In genomic region chr1:201906336-201906735, GRCh38 we compare ENCODE assay signal across 21 cellular contexts. TPM values are rescaled to one million over a fixed set of nuclear protein-coding genes. Genes with fewer than 3 reads are reported as not detected.
DNase-seq lines count a peak whose midpoint lies in the region; ATAC-seq and TF ChIP-seq lines count a peak whose summit lies in the region.
"Had no signal": no experiment of that assay in that cellular context is flagged by ENCODE, and none has a peak within 500 bp of the region (broad histone marks: within the 10 kb centered on the region; RNA-seq: fewer than 3 reads in every experiment).

No MANE protein-coding gene starts in this region.

- peaks cover 53% of the 10 kb centered on the region for H3K4me1 Mint-ChIP-seq in osteocyte (ENCODE audit: unreplicated experiment)
- H3K4me1 Mint-ChIP-seq: activated T-helper 17 cell treated with anti-CD3 and anti-CD28 coated beads, Interleukin-2, amount 50 U/mL, for 72 hours had no signal

- H3K27ac Mint-ChIP-seq in osteocyte (ENCODE audit: unreplicated experiment), result peak overlapping the region; percentile 98
- H3K27ac Mint-ChIP-seq: activated CD4-positive, alpha-beta memory T cell treated with anti-CD3 and anti-CD28 coated beads, Interleukin-2, amount 10 ng/mL, durations not matched to agents 7 days and 5 days; activated T-helper 17 cell treated with anti-CD3 and anti-CD28 coated beads, Interleukin-2, amount 50 U/mL, for 72 hours; CD4-positive, alpha-beta memory T cell; natural killer cell had no signal

- no peak overlapping the region for H3K4me3 Mint-ChIP-seq in osteocyte (ENCODE audit: unreplicated experiment)
- H3K4me3 Mint-ChIP-seq: activated CD4-positive, alpha-beta memory T cell treated with anti-CD3 and anti-CD28 coated beads, Interleukin-2, amount 10 ng/mL, durations not matched to agents 7 days and 5 days; activated T-helper 17 cell treated with anti-CD3 and anti-CD28 coated beads, Interleukin-2, amount 50 U/mL, for 72 hours; CD4-positive, alpha-beta memory T cell; natural killer cell had no signal

- intact Hi-C loops in adrenal gland (cut with DNase I), result no loop called here
- intact Hi-C loops in transverse colon (cut with DNase I; ENCODE audit: low total_unique reads), result no loop called here

- TF ChIP-seq POLR2A in adrenal gland (IDR thresholded peaks at IDR 0.05) (no peak), transverse colon (IDR thresholded peaks at IDR 0.05) (no peak)

- no peak for ATAC-seq in SK-N-SH treated with all-trans-retinoic acid at 6 μM for 48 hours
- no peak for ATAC-seq in GM18517 (IDR thresholded peaks at IDR 0.05; ENCODE audit: unreplicated experiment)
- ATAC-seq: natural killer cell, PC-3 had no signal

- in situ Hi-C loops in transverse colon (cut with MboI; ENCODE audit: low pct_ligation_motif_present in 1 of 4, low pct_unique_long_range_greater_than_20kb in 1 of 4, low sequenced_read_pairs in 3 of 4), result no loop called here

- TF ChIP-seq EP300 in transverse colon (IDR thresholded peaks at IDR 0.05; ENCODE audit: low read depth), result no peak

- H3K27me3 ChIP-seq in adrenal gland (no peaks in the 10 kb centered on the region), transverse colon (no peaks in the 10 kb centered on the region)

- no peaks in the 10 kb centered on the region for H3K9me3 ChIP-seq in adrenal gland (replicated peaks in 1 of 3)
- no peaks in the 10 kb centered on the region for H3K9me3 ChIP-seq in transverse colon

- H3K36me3 ChIP-seq in adrenal gland (replicated peaks in 1 of 2) (no peaks in the 10 kb centered on the region), transverse colon (no peaks in the 10 kb centered on the region)

- no peaks in the 10 kb centered on the region for H3K27me3 Mint-ChIP-seq in osteocyte (ENCODE audit: unreplicated experiment)

- DNase-seq in DMS 273 (lab: John Stamatoyannopoulos, UW; ENCODE audit: unreplicated experiment), result peak; percentile 50
- DNase-seq in DMS 273 treated with DMSO at 0.1 percent for 48 hours (lab: John Stamatoyannopoulos, UW), result no peak
- DNase-seq in adrenal gland, result no peak
- DNase-seq in osteocyte (ENCODE audit: extremely low spot score, unreplicated experiment), result no peak
- no peak for DNase-seq in transverse colon
- DNase-seq in AG08396 (ENCODE audit: low spot score), result no peak
- DNase-seq: activated CD4-positive, alpha-beta memory T cell treated with anti-CD3 and anti-CD28 coated beads, Interleukin-2, amount 10 ng/mL, durations not matched to agents 7 days and 5 days; CD4-positive, alpha-beta memory T cell; dermis blood vessel endothelial cell; hypothalamus; KBM-7; natural killer cell; NCI-H1105; NCI-H510A; PC-3; stimulated activated CD4-positive, alpha-beta T cell treated with anti-CD3 and anti-CD28 coated beads, Interleukin-4, amount 100 ng/mL, for 1 hour; SW 1271 had no signal

- peaks cover 16 to 45% of the 10 kb centered on the region in 2 donors for H3K4me1 ChIP-seq in adrenal gland (replicated peaks in 1 of 2)
- H3K4me1 ChIP-seq in transverse colon, result peaks cover 13 to 54% (median 41%) of the 10 kb centered on the region in 4 donors

- H3K27ac ChIP-seq in adrenal gland (peak overlapping the region in 3 of 5 donors; percentile 23 to 83 (median 78)), transverse colon (peak overlapping the region; percentile 83 to 93 (median 89))
- H3K27ac ChIP-seq: 22Rv1 had no signal

- no peak for TF ChIP-seq CTCF in adrenal gland (IDR thresholded peaks at IDR 0.05)
- TF ChIP-seq CTCF in osteocyte (IDR thresholded peaks at IDR 0.05), result no peak
- no peak for TF ChIP-seq CTCF in transverse colon (IDR thresholded peaks at IDR 0.05)

- no peaks in the 10 kb centered on the region for H3K9me3 Mint-ChIP-seq in osteocyte (ENCODE audit: unreplicated experiment)
- H3K9me3 Mint-ChIP-seq: activated CD4-positive, alpha-beta memory T cell treated with anti-CD3 and anti-CD28 coated beads, Interleukin-2, amount 10 ng/mL, durations not matched to agents 7 days and 5 days; activated T-helper 17 cell treated with anti-CD3 and anti-CD28 coated beads, Interleukin-2, amount 50 U/mL, for 72 hours; CD4-positive, alpha-beta memory T cell; natural killer cell had no signal

- H3K4me3 ChIP-seq in adrenal gland, result no peak overlapping the region
- H3K4me3 ChIP-seq in transverse colon, result no peak overlapping the region

- H3K36me3 Mint-ChIP-seq in osteocyte (ENCODE audit: unreplicated experiment), result no peaks in the 10 kb centered on the region
- H3K36me3 Mint-ChIP-seq: CD4-positive, alpha-beta memory T cell; natural killer cell had no signal

- 86 to 94% (median 91%) methylated on average over 2 to 3 of the region's 3 CpGs for WGBS in adrenal gland, 4 donors
- WGBS in transverse colon (ENCODE audit: low coverage in 1 of 2), 2 donors, result 60 to 83% methylated on average over 3 of the region's 3 CpGs

TF ChIP-seq in SK-N-SH treated with all-trans-retinoic acid at 6 μM for 48 hours, 23 proteins besides CTCF, POLR2A, EP300 and RAD21:
- TF ChIP-seq ZC3H10 (CRISPR knock-in tag; IDR thresholded peaks at IDR 0.05) (no peak), TCF4 (CRISPR knock-in tag; IDR thresholded peaks at IDR 0.05; ENCODE audit: borderline replicate concordance) (no peak), CREB5 (CRISPR knock-in tag; IDR thresholded peaks at IDR 0.05; ENCODE audit: low read depth) (no peak), BACH2 (CRISPR knock-in tag; IDR thresholded peaks at IDR 0.05; ENCODE audit: borderline replicate concordance) (no peak), CSDC2 (CRISPR knock-in tag; IDR thresholded peaks at IDR 0.05) (no peak), PPARA (CRISPR knock-in tag; IDR thresholded peaks at IDR 0.05; ENCODE audit: borderline replicate concordance) (no peak), ISL1 (CRISPR knock-in tag; IDR thresholded peaks at IDR 0.05) (no peak), GLIS3 (CRISPR knock-in tag; IDR thresholded peaks at IDR 0.05) (no peak), PATZ1 (CRISPR knock-in tag; IDR thresholded peaks at IDR 0.05; ENCODE audit: borderline replicate concordance) (no peak), ZNF565 (CRISPR knock-in tag; conservative IDR thresholded peaks at IDR 0.05; ENCODE audit: low read depth) (no peak), RARB (CRISPR knock-in tag; IDR thresholded peaks at IDR 0.05) (no peak), CSRNP3 (CRISPR knock-in tag; IDR thresholded peaks at IDR 0.05) (no peak), ZFP30 (CRISPR knock-in tag; IDR thresholded peaks at IDR 0.05) (no peak), ZNF70 (CRISPR knock-in tag; IDR thresholded peaks at IDR 0.05) (no peak)

RNA-seq across cellular contexts. Expression of gene SHISA4, which starts 17.6 kb away (rescaled TPM):
- total RNA-seq in adrenal gland, result 100 to 1,000 TPM in 4 of 8 donors, 10 to 100 TPM in 4; 39.0 to 221 (median 99.1) TPM
- polyA plus RNA-seq in adrenal gland, result 10 to 100 TPM; 49.7 to 62.8 (median 51.0) TPM
- total RNA-seq in osteocyte, result 31.4 and 32.1 TPM in 2 replicates
- total RNA-seq in transverse colon, result 1 to 10 TPM; 2.2 to 6.7 (median 4.6) TPM

RNA-seq across cellular contexts. Expression of gene LMOD1, which starts 40.0 kb away (rescaled TPM):
- total RNA-seq in adrenal gland, result 100 to 1,000 TPM in 2 of 8 donors, 10 to 100 TPM in 5, 1 to 10 TPM in 1; 7.4 to 171 (median 76.1) TPM
- 100 to 1,000 TPM in 2 of 3 donors, 10 to 100 TPM in 1; 26.9 to 131 (median 108) TPM for polyA plus RNA-seq in adrenal gland
- total RNA-seq in osteocyte, result 15.1 and 15.9 TPM in 2 replicates
- 100 to 1,000 TPM in 3 of 4 donors, 10 to 100 TPM in 1; 73.2 to 166 (median 115) TPM for total RNA-seq in transverse colon
- total RNA-seq: activated CD4-positive, alpha-beta memory T cell treated with anti-CD3 and anti-CD28 coated beads, Interleukin-2, amount 10 ng/mL, durations not matched to agents 7 days and 5 days; activated T-helper 17 cell treated with anti-CD3 and anti-CD28 coated beads, Interleukin-2, amount 50 U/mL, for 72 hours; CD4-positive, alpha-beta memory T cell; natural killer cell had no signal
- polyA plus RNA-seq: CD4-positive, alpha-beta memory T cell had no signal

RNA-seq across cellular contexts. Expression of gene TIMM17A, which starts 49.0 kb away (rescaled TPM):
- total RNA-seq in adrenal gland (100 to 1,000 TPM in 1 of 8 donors, 10 to 100 TPM in 7; 26.3 to 178 (median 47.6) TPM), osteocyte (48.0 and 50.8 TPM in 2 replicates), transverse colon (10 to 100 TPM in 3 of 4 donors, 1 to 10 TPM in 1; 3.0 to 37.0 (median 33.7) TPM)
- polyA plus RNA-seq in adrenal gland, result 100 to 1,000 TPM in 1 of 3 donors, 10 to 100 TPM in 2; 28.0 to 172 (median 42.7) TPM
